24 cellular contexts compared by ENCODE assay signal in the genomic region with DNA sequence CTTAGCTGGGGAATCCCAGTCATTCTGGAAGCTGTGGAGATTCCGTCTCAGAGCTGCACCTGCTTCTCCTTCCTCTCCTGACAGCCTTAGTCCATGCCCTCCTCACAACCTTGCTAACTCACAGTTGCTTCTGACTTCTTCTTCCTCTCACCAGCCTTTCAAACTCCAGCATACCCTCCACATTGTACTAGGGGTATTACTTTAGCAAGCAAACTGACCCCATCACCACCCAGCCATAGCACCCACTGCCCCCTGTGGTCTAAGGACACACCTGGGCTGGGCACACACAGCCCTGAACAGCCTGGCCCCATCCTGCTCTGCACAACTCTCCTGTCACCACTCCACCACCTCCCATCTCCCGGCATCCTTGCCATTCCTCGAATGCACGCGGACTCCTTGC.
"Had no signal": no experiment of that assay in that cellular context is flagged by ENCODE, and none has a peak within 500 bp of the region (broad histone marks: within the 10 kb centered on the region; RNA-seq: fewer than 3 reads in every experiment).

No MANE protein-coding gene starts in this region.

- H3K9me3 ChIP-seq: colonic mucosa, esophagus squamous epithelium, gastrocnemius medialis, gastroesophageal sphincter, heart left ventricle, heart right ventricle had no signal

- H3K27me3 Mint-ChIP-seq: dendritic cell treated with granulocyte-macrophage colony-stimulating factor and Interleukin-4, amounts not matched to agents 40 ng/mL and 50 ng/mL, for 4 days had no signal

- H3K4me3 ChIP-seq: colonic mucosa, coronary artery, dorsolateral prefrontal cortex, esophagus squamous epithelium, gastrocnemius medialis, gastroesophageal sphincter, heart left ventricle, heart right ventricle had no signal

- H3K36me3 ChIP-seq: colonic mucosa, esophagus squamous epithelium, gastrocnemius medialis, gastroesophageal sphincter, heart left ventricle, heart right ventricle had no signal

- H3K4me1 Mint-ChIP-seq: endodermal cell had no signal

- H3K27ac ChIP-seq: colonic mucosa, coronary artery, epithelial cell of prostate, esophagus squamous epithelium, foreskin keratinocyte, gastrocnemius medialis, gastroesophageal sphincter, heart left ventricle, heart right ventricle had no signal

- H3K9me3 Mint-ChIP-seq: dendritic cell treated with granulocyte-macrophage colony-stimulating factor and Interleukin-4, amounts not matched to agents 40 ng/mL and 50 ng/mL, for 4 days; endodermal cell had no signal

- DNase-seq: colonic mucosa; cortex of kidney; dermis blood vessel endothelial cell; dorsolateral prefrontal cortex; effector CD4-positive, alpha-beta T cell; effector CD8-positive, alpha-beta T cell; effector memory CD4-positive, alpha-beta T cell; effector memory CD8-positive, alpha-beta T cell; endodermal cell; erythroblast; esophagus squamous epithelium; foreskin fibroblast; foreskin keratinocyte; foreskin melanocyte; gastrocnemius medialis; glutamatergic neuron; head of caudate nucleus; heart left ventricle; heart right ventricle had no signal

- H3K4me1 ChIP-seq: colonic mucosa, esophagus squamous epithelium, foreskin keratinocyte, gastrocnemius medialis, gastroesophageal sphincter, heart left ventricle, heart right ventricle had no signal

- H3K27me3 ChIP-seq: colonic mucosa, dorsolateral prefrontal cortex, esophagus squamous epithelium, foreskin keratinocyte, gastrocnemius medialis, heart left ventricle had no signal

- H3K27ac Mint-ChIP-seq: dendritic cell treated with granulocyte-macrophage colony-stimulating factor and Interleukin-4, amounts not matched to agents 40 ng/mL and 50 ng/mL, for 4 days; effector memory CD8-positive, alpha-beta T cell; endodermal cell had no signal

- H3K4me3 Mint-ChIP-seq: dendritic cell treated with granulocyte-macrophage colony-stimulating factor and Interleukin-4, amounts not matched to agents 40 ng/mL and 50 ng/mL, for 4 days; effector memory CD8-positive, alpha-beta T cell; endodermal cell had no signal

- ATAC-seq: effector memory CD8-positive, alpha-beta T cell; esophagus mucosa; foreskin keratinocyte; gastrocnemius medialis; gastroesophageal sphincter; heart left ventricle; heart right ventricle had no signal
